Comparison of ENCODE assay signal across 9 cellular contexts in genomic region chr6:70685494-70686180, GRCh38. TPM values are rescaled to one million over a fixed set of nuclear protein-coding genes. Genes with fewer than 3 reads are reported as not detected.
DNase-seq lines count a peak whose midpoint lies in the region; ATAC-seq and TF ChIP-seq lines count a peak whose summit lies in the region.
"Had no signal": no experiment of that assay in that cellular context is flagged by ENCODE, and none has a peak within 500 bp of the region (broad histone marks: within the 10 kb centered on the region; RNA-seq: fewer than 3 reads in every experiment).

No MANE protein-coding gene starts in this region.

- no peak overlapping the region for H3K4me2 ChIP-seq in PC-3 (ENCODE audit: low read length)

- H3K27me3 ChIP-seq in PC-3 (ENCODE audit: low read length) (no peaks in the 10 kb centered on the region), gastrocnemius medialis (no peaks in the 10 kb centered on the region)

- H3F3A ChIP-seq in PC-3 (ENCODE audit: low read length, unreplicated experiment), result no peaks in the 10 kb centered on the region

- intact Hi-C loops in PC-3 (cut with micrococcal nuclease), result loop anchor here (1.0 to 5.0 kb wide), 8 partner anchors 12 to 463 kb away; partner anchors contain the start of genes FAM135A and SDHAF4
- intact Hi-C loops in gastrocnemius medialis (cut with DNase I; ENCODE audit: low total_unique reads), result loop anchor here (1.0 to 5.0 kb wide), 4 partner anchors 17 to 138 kb away; partner anchors contain the start of gene SDHAF4

- H3K4me3 ChIP-seq in PC-3 (ENCODE audit: low read length) (no peak overlapping the region), epithelial cell of esophagus (ENCODE audit: low read length) (no peak overlapping the region), gastrocnemius medialis (no peak overlapping the region)

- H3K36me3 ChIP-seq in PC-3 (ENCODE audit: low read depth, low read length) (no peaks in the 10 kb centered on the region), gastrocnemius medialis (no peaks in the 10 kb centered on the region)

- DNase-seq in NCI-H526 (lab: John Stamatoyannopoulos, UW), result peak; percentile 12 to 53
- no peak for DNase-seq in NCI-H526 treated with DMSO at 0.1 percent for 48 hours (lab: John Stamatoyannopoulos, UW)
- DNase-seq in PC-3, result peak; percentile 6
- peak; percentile 19 for DNase-seq in epithelial cell of esophagus (ENCODE audit: low read depth)
- no peak for DNase-seq in gastrocnemius medialis
- DNase-seq in HEK293T (ENCODE audit: extremely low spot score), result no peak
- DNase-seq in MV-4-11 (lab: John Stamatoyannopoulos, UW), result no peak
- DNase-seq: SIG-M5 had no signal

- H3K27ac ChIP-seq in PC-3 (ENCODE audit: low read length), result no peak overlapping the region
- H3K27ac ChIP-seq in gastrocnemius medialis, result peak overlapping the region; percentile 78 to 85 (median 80)

- BruUV-seq in PC-3 (replicated peaks; lab: Mats Ljungman, UMichigan), result no TSS peak

- H3K9me3 ChIP-seq in PC-3 (ENCODE audit: low read length) (no peaks in the 10 kb centered on the region), gastrocnemius medialis (no peaks in the 10 kb centered on the region)

- no peak for ATAC-seq in PC-3
- no peak for ATAC-seq in gastrocnemius medialis
- no peak for ATAC-seq in GM21529 (IDR thresholded peaks at IDR 0.05; ENCODE audit: unreplicated experiment)

- H3K79me2 ChIP-seq in PC-3 (ENCODE audit: low read length), result peaks cover 67% of the 10 kb centered on the region

- in situ Hi-C loops in gastrocnemius medialis (cut with MboI; ENCODE audit: low sequenced_read_pairs in 4 of 4), result loop anchor here in 1 of 4 donors (10.0 kb wide), 1 partner anchor 131 kb away; no protein-coding TSS in a partner anchor

- CTCF ChIA-PET in PC-3 (lab: Charles Lee) (interaction anchor here (1.2 kb wide), 1 partner anchor 165 kb away, joined by 8 read pairs; no protein-coding TSS in a partner anchor), HEK293T (lab: Yijun Ruan, JAX) (interaction anchor here (1.3 to 2.0 kb wide), 4 partner anchors 15 to 465 kb away, joined by 3 to 10 read pairs (median 5); no protein-coding TSS in a partner anchor)

- H4K20me1 ChIP-seq in PC-3 (ENCODE audit: low read length), result peaks cover 6% of the 10 kb centered on the region; the same call in 1 of the 2 replicates

- POLR2A ChIA-PET in PC-3 (lab: Charles Lee; ENCODE audit: unreplicated experiment), result interaction anchor here (0.7 kb wide), 1 partner anchor 273 kb away, joined by 4 read pairs; no protein-coding TSS in a partner anchor
- POLR2A ChIA-PET in HEK293T (lab: Yijun Ruan, JAX), result interaction anchor here (2.0 kb wide), 1 partner anchor 18 kb away, joined by 10 read pairs; the partner anchor contains the start of gene SMAP1

- TF ChIP-seq POLR2A in gastrocnemius medialis (IDR thresholded peaks at IDR 0.05), result no peak

- H3K4me1 ChIP-seq in PC-3 (ENCODE audit: insufficient read depth, low read length), result peaks cover 13% of the 10 kb centered on the region
- H3K4me1 ChIP-seq in gastrocnemius medialis, result peaks cover 39 to 49% of the 10 kb centered on the region in 2 donors

- no peak overlapping the region for H3K9ac ChIP-seq in PC-3 (ENCODE audit: low read length)

- TF ChIP-seq CTCF in PC-3 (conservative IDR thresholded peaks at IDR 0.05; ENCODE audit: low read depth, low read length), result no peak
- TF ChIP-seq CTCF in epithelial cell of esophagus (IDR thresholded peaks at IDR 0.05; ENCODE audit: insufficient read depth, low read depth, low read length, missing control alignments), result no peak
- no peak for TF ChIP-seq CTCF in gastrocnemius medialis (IDR thresholded peaks at IDR 0.05 in 4 of 5, conservative IDR thresholded peaks at IDR 0.05 in 1 of 5)

- H3K9me2 ChIP-seq in PC-3 (replicated peaks; ENCODE audit: low read length), result no peaks in the 10 kb centered on the region

- H2AFZ ChIP-seq in PC-3 (ENCODE audit: low read length), result no peak overlapping the region

TF ChIP-seq in HEK293T, 16 proteins besides CTCF, POLR2A, EP300 and RAD21:
- TF ChIP-seq BHLHE40 (IDR thresholded peaks at IDR 0.05; ENCODE audit: borderline replicate concordance), result no peak
- TF ChIP-seq ARNT (IDR thresholded peaks at IDR 0.05), result no peak
- no peak for TF ChIP-seq NFRKB (IDR thresholded peaks at IDR 0.05)
- no peak for TF ChIP-seq L3MBTL2 (conservative IDR thresholded peaks at IDR 0.05)
- no peak for TF ChIP-seq SP1 (IDR thresholded peaks at IDR 0.05)
- TF ChIP-seq PKNOX1 (IDR thresholded peaks at IDR 0.05), result no peak
- TF ChIP-seq ELF4 (IDR thresholded peaks at IDR 0.05), result no peak
- no peak for TF ChIP-seq ZNF384 (IDR thresholded peaks at IDR 0.05)
- TF ChIP-seq LEF1 (IDR thresholded peaks at IDR 0.05; ENCODE audit: borderline replicate concordance), result no peak
- no peak for TF ChIP-seq FOXA1 (IDR thresholded peaks at IDR 0.05)
- TF ChIP-seq TARDBP (IDR thresholded peaks at IDR 0.05), result no peak
- TF ChIP-seq FOXK2 (IDR thresholded peaks at IDR 0.05), result no peak
- no peak for TF ChIP-seq HDGF (IDR thresholded peaks at IDR 0.05; ENCODE audit: borderline replicate concordance)
- no peak for TF ChIP-seq SUZ12 (IDR thresholded peaks at IDR 0.05)
- no peak for TF ChIP-seq CTBP1 (IDR thresholded peaks at IDR 0.05; ENCODE audit: borderline replicate concordance)
TF ChIP-seq in HEK293T: peak in this region for 0.

RNA-seq across cellular contexts. Expression of gene SMAP1, which starts 18.0 kb away (rescaled TPM):
- total RNA-seq in PC-3 (2014; rRNA removed) (14.9 and 15.7 TPM in 2 replicates), gastrocnemius medialis (10 to 100 TPM; 29.4 to 36.6 (median 35.8) TPM)

Comparison
In these comparisons a context has a peak if more than half of its experiments do, and no peak if none do; other contexts are left out.
1. DNase-seq: peak in NCI-H526 (2 of 2), PC-3 (single experiment) and epithelial cell of esophagus (single experiment); none in NCI-H526 treated with DMSO at 0.1 percent for 48 hours (single experiment), gastrocnemius medialis (0 of 2), HEK293T (single experiment) and MV-4-11 (single experiment).